Comparison of ENCODE assay signal across 18 cellular contexts in the genomic region with DNA sequence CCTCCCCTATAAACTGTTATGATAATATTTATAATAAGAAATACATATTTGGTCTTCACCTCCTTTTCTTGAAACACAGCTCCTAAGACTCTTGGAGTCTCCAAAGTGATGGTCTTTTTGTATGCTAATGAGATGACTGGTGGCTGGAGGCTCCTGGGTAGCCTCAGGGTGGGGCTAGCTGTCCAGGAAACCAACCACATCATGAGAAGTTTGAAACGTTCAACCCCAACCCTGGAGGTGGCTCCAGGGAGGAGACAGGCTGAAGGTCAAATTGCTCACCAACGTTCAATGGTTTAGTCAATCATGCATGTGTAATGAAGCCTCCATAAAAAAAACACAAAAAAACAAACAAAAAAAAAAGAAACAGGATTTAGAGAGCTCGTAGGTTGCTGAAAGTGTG.
"Had no signal": no experiment of that assay in that cellular context is flagged by ENCODE, and none has a peak within 500 bp of the region (broad histone marks: within the 10 kb centered on the region; RNA-seq: fewer than 3 reads in every experiment).

No MANE protein-coding gene starts in this region.

- H3K4me3 ChIP-seq: coronary artery, heart left ventricle, right lobe of liver, skin epidermis, thoracic aorta, vagina had no signal

- DNase-seq: activated CD4-positive, alpha-beta T cell treated with anti-CD3 and anti-CD28 coated beads, Interleukin-2, amount 50 U/mL, for 4 hours; activated effector memory CD4-positive, alpha-beta T cell treated with anti-CD3 and anti-CD28 coated beads, Interleukin-2, amount 50 U/mL, for 16 hours; activated naive CD4-positive, alpha-beta T cell treated with anti-CD3 and anti-CD28 coated beads, Interleukin-2, amount 10 ng/mL, durations not matched to agents 7 days and 5 days; amygdala; heart left ventricle; left cardiac atrium; naive B cell; nucleus accumbens; right lobe of liver; stimulated activated naive B cell treated with anti-CD40 and anti-IgM and Interleukin-4, amounts not matched to agents 10 μg/mL and 1 μg/mL and 100 μg/mL, for 72 hours; T1000 had no signal

- H3K27me3 ChIP-seq: heart left ventricle, right lobe of liver, vagina had no signal

- H3K36me3 Mint-ChIP-seq: activated naive CD4-positive, alpha-beta T cell treated with anti-CD3 and anti-CD28 coated beads, Interleukin-2, amount 10 ng/mL, durations not matched to agents 7 days and 5 days; stimulated activated naive B cell treated with anti-CD40 and anti-IgM and Interleukin-4, amounts not matched to agents 10 μg/mL and 1 μg/mL and 100 μg/mL, for 72 hours; type B pancreatic cell; WTC11 had no signal

- H3K4me1 ChIP-seq: right lobe of liver, vagina had no signal

- H3K9me3 ChIP-seq: heart left ventricle, right lobe of liver, thoracic aorta, vagina had no signal

- H3K9me3 Mint-ChIP-seq: activated naive CD4-positive, alpha-beta T cell treated with anti-CD3 and anti-CD28 coated beads, Interleukin-2, amount 10 ng/mL, durations not matched to agents 7 days and 5 days; naive B cell; type B pancreatic cell; WTC11 had no signal

- ATAC-seq: heart left ventricle, left cardiac atrium, right lobe of liver, WTC11 had no signal

- H3K27ac ChIP-seq: coronary artery, epithelial cell of prostate, heart left ventricle, right lobe of liver, skin epidermis, thoracic aorta, vagina had no signal

- H3K27ac Mint-ChIP-seq: activated naive CD4-positive, alpha-beta T cell treated with anti-CD3 and anti-CD28 coated beads, Interleukin-2, amount 10 ng/mL, durations not matched to agents 7 days and 5 days; stimulated activated naive B cell treated with anti-CD40 and anti-IgM and Interleukin-4, amounts not matched to agents 10 μg/mL and 1 μg/mL and 100 μg/mL, for 72 hours; type B pancreatic cell; WTC11 had no signal

- H3K36me3 ChIP-seq: heart left ventricle, right lobe of liver, thoracic aorta, vagina had no signal

- H3K4me3 Mint-ChIP-seq: activated naive CD4-positive, alpha-beta T cell treated with anti-CD3 and anti-CD28 coated beads, Interleukin-2, amount 10 ng/mL, durations not matched to agents 7 days and 5 days; stimulated activated naive B cell treated with anti-CD40 and anti-IgM and Interleukin-4, amounts not matched to agents 10 μg/mL and 1 μg/mL and 100 μg/mL, for 72 hours; type B pancreatic cell; WTC11 had no signal

- H3K4me1 Mint-ChIP-seq: activated naive CD4-positive, alpha-beta T cell treated with anti-CD3 and anti-CD28 coated beads, Interleukin-2, amount 10 ng/mL, durations not matched to agents 7 days and 5 days had no signal
